ENCODE assay signal across 21 cellular contexts in genomic region chr6:163337958-163338357, GRCh38.
DNase-seq lines count a peak whose midpoint lies in the region; ATAC-seq, FAIRE-seq and TF ChIP-seq lines count a peak whose summit lies in the region.
"Had no signal": no experiment of that assay in that cellular context is flagged by ENCODE, and none has a peak within 500 bp of the region (broad histone marks: within the 10 kb centered on the region; RNA-seq: fewer than 3 reads in every experiment).

No MANE protein-coding gene starts in this region.

- FAIRE-seq in RCC 7860 (lab: Jason Lieb, UNC): no peak
- FAIRE-seq: pancreas had no signal

- DNase-seq in DMS53 treated with DMSO at 0.1 percent for 48 hours (lab: John Stamatoyannopoulos, UW; ENCODE audit: unreplicated experiment): peak; percentile 97
- peak; percentile 70 for DNase-seq in NCI-H510A (lab: John Stamatoyannopoulos, UW)
- DNase-seq in epithelial cell of prostate (ENCODE audit: low read depth, low spot score): peak; percentile 29
- no peak for DNase-seq in psoas muscle
- DNase-seq in RCC 7860 (ENCODE audit: low spot score): no peak
- no peak for DNase-seq in activated CD4-positive, alpha-beta T cell treated with anti-CD3 and anti-CD28 coated beads, Interleukin-2, amount 50 U/mL, for 1 hour
- no peak for DNase-seq in stimulated activated CD8-positive, alpha-beta memory T cell treated with anti-CD3 and anti-CD28 coated beads, Interleukin-4, amount 100 ng/mL, for 48 hours
- DNase-seq: activated CD4-positive, alpha-beta memory T cell treated with anti-CD3 and anti-CD28 coated beads, Interleukin-2, amount 10 ng/mL, durations not matched to agents 7 days and 5 days; activated CD4-positive, CD25-positive, alpha-beta regulatory T cell; activated naive CD4-positive, alpha-beta T cell treated with Interleukin-2 at 50 U/mL for 16 hours; activated T-cell treated with anti-CD3 and anti-CD28 coated beads for 4 hours; amniotic stem cell; effector CD8-positive, alpha-beta T cell; GOT3; immature natural killer cell; mammary epithelial cell; NCI-H146; NCI-H345; pancreas; T-helper 9 cell had no signal

- TF ChIP-seq CTCF in psoas muscle (IDR thresholded peaks at IDR 0.05): no peak

- no peaks in the 10 kb centered on the region for H3K27me3 ChIP-seq in psoas muscle (ENCODE audit: insufficient read depth in 3 of 3, low read length in 2 of 3)
- H3K27me3 ChIP-seq: pancreas had no signal

- no peaks in the 10 kb centered on the region for H3K9me3 ChIP-seq in psoas muscle
- H3K9me3 ChIP-seq: pancreas had no signal

- H3K4me3 ChIP-seq in psoas muscle: no peak overlapping the region
- H3K4me3 ChIP-seq: pancreas had no signal

- H3K27ac ChIP-seq in epithelial cell of prostate (no peak overlapping the region), psoas muscle (peak overlapping the region; percentile 94)
- H3K27ac ChIP-seq: pancreas had no signal

- H3K4me1 ChIP-seq in psoas muscle: peaks cover 81% of the 10 kb centered on the region
- H3K4me1 ChIP-seq: pancreas had no signal

- intact Hi-C loops in psoas muscle (cut with DNase I): loop anchor here (2.0 to 10.0 kb wide), 5 partner anchors 74 to 771 kb away; partner anchors contain the start of gene QKI (in 1 of the 2)

- ATAC-seq in psoas muscle: peak in 2 of 4 donors; percentile 13 to 19
- ATAC-seq: pancreas, sciatic nerve had no signal

- 51 to 54% (median 52%) methylated on average over 3 of the region's 3 CpGs for WGBS in psoas muscle, 3 donors

- H3K36me3 ChIP-seq in psoas muscle (ENCODE audit: insufficient read depth in 1 of 2, low read depth in 1 of 2): no peaks in the 10 kb centered on the region
- H3K36me3 ChIP-seq: pancreas had no signal

Comparison
In these comparisons a context has a peak if more than half of its experiments do, and no peak if none do; other contexts are left out.
1. DNase-seq: peak in DMS53 treated with DMSO at 0.1 percent for 48 hours (single experiment), NCI-H510A (single experiment) and epithelial cell of prostate (single experiment); none in psoas muscle (0 of 2), RCC 7860 (single experiment), activated CD4-positive, alpha-beta T cell treated with anti-CD3 and anti-CD28 coated beads, Interleukin-2, amount 50 U/mL, for 1 hour (single experiment) and stimulated activated CD8-positive, alpha-beta memory T cell treated with anti-CD3 and anti-CD28 coated beads, Interleukin-4, amount 100 ng/mL, for 48 hours (single experiment).